ENCODE assay signal across 1 cellular context in the genomic region with DNA sequence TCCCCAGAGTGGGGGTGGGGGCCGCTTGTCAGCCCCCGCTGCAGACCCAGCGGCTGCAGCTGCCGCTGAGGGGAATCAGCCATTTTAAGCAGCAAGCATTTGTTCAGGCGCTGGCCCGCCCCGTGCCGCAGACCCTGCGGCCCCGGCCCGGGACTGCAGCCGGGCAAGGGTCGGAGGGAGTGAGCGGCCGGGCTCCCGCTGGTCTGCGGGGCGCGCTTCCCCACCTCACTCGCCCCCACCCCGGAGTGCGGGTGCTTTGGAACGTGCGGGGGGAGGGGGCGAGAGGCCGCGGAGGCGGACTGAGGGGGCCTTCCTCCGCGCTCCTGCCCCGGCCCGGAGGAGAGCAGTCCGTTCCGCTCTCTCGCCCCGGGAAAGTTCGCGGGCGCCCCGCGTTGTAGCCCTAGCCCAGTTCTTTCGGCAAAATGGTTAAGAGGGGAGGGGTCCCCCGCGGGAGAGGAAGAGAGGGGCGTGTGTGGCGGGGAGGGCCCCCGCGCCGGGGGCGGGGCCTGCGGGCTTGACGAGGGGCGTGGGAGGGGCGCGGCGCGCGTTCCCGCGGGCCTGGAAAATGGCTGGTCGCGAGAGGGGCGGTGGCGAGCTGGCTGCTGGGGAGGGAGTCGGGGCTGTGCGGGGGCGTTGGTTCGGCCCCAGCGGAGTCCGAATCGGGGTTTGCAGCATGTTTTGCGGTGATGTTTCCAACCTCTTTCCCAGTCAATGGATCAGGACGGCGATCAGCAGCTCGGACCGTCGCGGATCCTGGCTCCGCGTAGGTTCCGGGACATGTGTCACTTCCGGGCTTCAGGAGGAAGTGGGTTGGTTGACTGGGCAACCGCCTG.
TF ChIP-seq lines count a peak whose summit lies in the region.

No MANE protein-coding gene starts in this region.

TF ChIP-seq in HepG2, 621 proteins besides CTCF, POLR2A, EP300 and RAD21 (continued from another document and continues in another):
- TF ChIP-seq, protein P1, sequence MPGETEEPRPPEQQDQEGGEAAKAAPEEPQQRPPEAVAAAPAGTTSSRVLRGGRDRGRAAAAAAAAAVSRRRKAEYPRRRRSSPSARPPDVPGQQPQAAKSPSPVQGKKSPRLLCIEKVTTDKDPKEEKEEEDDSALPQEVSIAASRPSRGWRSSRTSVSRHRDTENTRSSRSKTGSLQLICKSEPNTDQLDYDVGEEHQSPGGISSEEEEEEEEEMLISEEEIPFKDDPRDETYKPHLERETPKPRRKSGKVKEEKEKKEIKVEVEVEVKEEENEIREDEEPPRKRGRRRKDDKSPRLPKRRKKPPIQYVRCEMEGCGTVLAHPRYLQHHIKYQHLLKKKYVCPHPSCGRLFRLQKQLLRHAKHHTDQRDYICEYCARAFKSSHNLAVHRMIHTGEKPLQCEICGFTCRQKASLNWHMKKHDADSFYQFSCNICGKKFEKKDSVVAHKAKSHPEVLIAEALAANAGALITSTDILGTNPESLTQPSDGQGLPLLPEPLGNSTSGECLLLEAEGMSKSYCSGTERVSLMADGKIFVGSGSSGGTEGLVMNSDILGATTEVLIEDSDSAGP (CRISPR knock-in tag; IDR thresholded peaks at IDR 0.05; ENCODE audit: borderline replicate concordance) = peak; percentile 68; the same call in 1 of the 2 replicates
- TF ChIP-seq, protein P2, sequence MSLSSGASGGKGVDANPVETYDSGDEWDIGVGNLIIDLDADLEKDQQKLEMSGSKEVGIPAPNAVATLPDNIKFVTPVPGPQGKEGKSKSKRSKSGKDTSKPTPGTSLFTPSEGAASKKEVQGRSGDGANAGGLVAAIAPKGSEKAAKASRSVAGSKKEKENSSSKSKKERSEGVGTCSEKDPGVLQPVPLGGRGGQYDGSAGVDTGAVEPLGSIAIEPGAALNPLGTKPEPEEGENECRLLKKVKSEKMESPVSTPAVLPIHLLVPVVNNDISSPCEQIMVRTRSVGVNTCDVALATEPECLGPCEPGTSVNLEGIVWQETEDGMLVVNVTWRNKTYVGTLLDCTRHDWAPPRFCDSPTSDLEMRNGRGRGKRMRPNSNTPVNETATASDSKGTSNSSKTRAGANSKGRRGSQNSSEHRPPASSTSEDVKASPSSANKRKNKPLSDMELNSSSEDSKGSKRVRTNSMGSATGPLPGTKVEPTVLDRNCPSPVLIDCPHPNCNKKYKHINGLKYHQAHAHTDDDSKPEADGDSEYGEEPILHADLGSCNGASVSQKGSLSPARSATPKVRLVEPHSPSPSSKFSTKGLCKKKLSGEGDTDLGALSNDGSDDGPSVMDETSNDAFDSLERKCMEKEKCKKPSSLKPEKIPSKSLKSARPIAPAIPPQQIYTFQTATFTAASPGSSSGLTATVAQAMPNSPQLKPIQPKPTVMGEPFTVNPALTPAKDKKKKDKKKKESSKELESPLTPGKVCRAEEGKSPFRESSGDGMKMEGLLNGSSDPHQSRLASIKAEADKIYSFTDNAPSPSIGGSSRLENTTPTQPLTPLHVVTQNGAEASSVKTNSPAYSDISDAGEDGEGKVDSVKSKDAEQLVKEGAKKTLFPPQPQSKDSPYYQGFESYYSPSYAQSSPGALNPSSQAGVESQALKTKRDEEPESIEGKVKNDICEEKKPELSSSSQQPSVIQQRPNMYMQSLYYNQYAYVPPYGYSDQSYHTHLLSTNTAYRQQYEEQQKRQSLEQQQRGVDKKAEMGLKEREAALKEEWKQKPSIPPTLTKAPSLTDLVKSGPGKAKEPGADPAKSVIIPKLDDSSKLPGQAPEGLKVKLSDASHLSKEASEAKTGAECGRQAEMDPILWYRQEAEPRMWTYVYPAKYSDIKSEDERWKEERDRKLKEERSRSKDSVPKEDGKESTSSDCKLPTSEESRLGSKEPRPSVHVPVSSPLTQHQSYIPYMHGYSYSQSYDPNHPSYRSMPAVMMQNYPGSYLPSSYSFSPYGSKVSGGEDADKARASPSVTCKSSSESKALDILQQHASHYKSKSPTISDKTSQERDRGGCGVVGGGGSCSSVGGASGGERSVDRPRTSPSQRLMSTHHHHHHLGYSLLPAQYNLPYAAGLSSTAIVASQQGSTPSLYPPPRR (CRISPR knock-in tag; IDR thresholded peaks at IDR 0.05; ENCODE audit: borderline replicate concordance) = no peak; the same call in 1 of the 2 replicates
- TF ChIP-seq SMAD9 (CRISPR knock-in tag; IDR thresholded peaks at IDR 0.05) (no peak), MAFG (CRISPR knock-in tag; IDR thresholded peaks at IDR 0.05) (no peak), RFX3 (CRISPR knock-in tag; IDR thresholded peaks at IDR 0.05) (peak; percentile 95), ZNF274 (CRISPR knock-in tag; IDR thresholded peaks at IDR 0.05) (0 out of 2 replicates have a peak, but pooled peaks have one; percentile 11), KLF6 (CRISPR knock-in tag; IDR thresholded peaks at IDR 0.05) (peak; percentile 48; the same call in 1 of the 2 replicates), ARNT (IDR thresholded peaks at IDR 0.05) (no peak), KAT8 (CRISPR knock-in tag; IDR thresholded peaks at IDR 0.05) (peak; percentile 81), ZNF264 (CRISPR knock-in tag; IDR thresholded peaks at IDR 0.05) (peak; percentile 21; the same call in 1 of the 2 replicates), ASH2L (IDR thresholded peaks at IDR 0.05; ENCODE audit: insufficient read length, low read depth, low read length) (peak; percentile 81), SAP130 (CRISPR knock-in tag; IDR thresholded peaks at IDR 0.05; ENCODE audit: low read depth) (peak; percentile 99), ZNF816 (CRISPR knock-in tag; IDR thresholded peaks at IDR 0.05; ENCODE audit: borderline replicate concordance) (0 out of 2 replicates have a peak, but pooled peaks have one; percentile 66), KLF13 (CRISPR knock-in tag; IDR thresholded peaks at IDR 0.05) (0 out of 2 replicates have a peak, but pooled peaks have one; percentile 48), CBX1 (IDR thresholded peaks at IDR 0.05; ENCODE audit: low read depth) (no peak), ZNF124 (CRISPR knock-in tag; IDR thresholded peaks at IDR 0.05) (no peak), ZNF468 (CRISPR knock-in tag; IDR thresholded peaks at IDR 0.05) (0 out of 2 replicates have a peak, but pooled peaks have one; percentile 50), NFYC (CRISPR knock-in tag; IDR thresholded peaks at IDR 0.05) (no peak), ZFX (CRISPR knock-in tag; IDR thresholded peaks at IDR 0.05; ENCODE audit: low read depth) (peak; percentile 54), RELA (CRISPR knock-in tag; IDR thresholded peaks at IDR 0.05) (no peak), REPIN1 (CRISPR knock-in tag; IDR thresholded peaks at IDR 0.05; ENCODE audit: borderline replicate concordance, low read depth) (peak; percentile 8; the same call in 1 of the 2 replicates), AGO2 (optimal IDR thresholded peaks at IDR 0.05; ENCODE audit: low read depth, low read length) (peak; percentile 79), SKI (IDR thresholded peaks at IDR 0.05; ENCODE audit: partially characterized antibody) (no peak), YY1 (IDR thresholded peaks at IDR 0.05; ENCODE audit: insufficient read depth, insufficient replicate concordance, low read depth, low read length) (peak; percentile 91), ZNF563 (CRISPR knock-in tag; IDR thresholded peaks at IDR 0.05) (peak; percentile 22; the same call in 1 of the 2 replicates), HCFC1 (IDR thresholded peaks at IDR 0.05; ENCODE audit: low read depth, low read length) (peak; percentile 23; the same call in 1 of the 2 replicates), ZNF44 (CRISPR knock-in tag; IDR thresholded peaks at IDR 0.05) (0 out of 2 replicates have a peak, but pooled peaks have one; percentile 22)
- TF ChIP-seq, protein P3, sequence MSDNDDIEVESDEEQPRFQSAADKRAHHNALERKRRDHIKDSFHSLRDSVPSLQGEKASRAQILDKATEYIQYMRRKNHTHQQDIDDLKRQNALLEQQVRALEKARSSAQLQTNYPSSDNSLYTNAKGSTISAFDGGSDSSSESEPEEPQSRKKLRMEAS (IDR thresholded peaks at IDR 0.05) = peak; percentile 74
- TF ChIP-seq, protein P4, sequence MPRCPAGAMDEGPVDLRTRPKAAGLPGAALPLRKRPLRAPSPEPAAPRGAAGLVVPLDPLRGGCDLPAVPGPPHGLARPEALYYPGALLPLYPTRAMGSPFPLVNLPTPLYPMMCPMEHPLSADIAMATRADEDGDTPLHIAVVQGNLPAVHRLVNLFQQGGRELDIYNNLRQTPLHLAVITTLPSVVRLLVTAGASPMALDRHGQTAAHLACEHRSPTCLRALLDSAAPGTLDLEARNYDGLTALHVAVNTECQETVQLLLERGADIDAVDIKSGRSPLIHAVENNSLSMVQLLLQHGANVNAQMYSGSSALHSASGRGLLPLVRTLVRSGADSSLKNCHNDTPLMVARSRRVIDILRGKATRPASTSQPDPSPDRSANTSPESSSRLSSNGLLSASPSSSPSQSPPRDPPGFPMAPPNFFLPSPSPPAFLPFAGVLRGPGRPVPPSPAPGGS (CRISPR knock-in tag; IDR thresholded peaks at IDR 0.05) = peak; percentile 24; the same call in 1 of the 2 replicates
- TF ChIP-seq, protein P5, sequence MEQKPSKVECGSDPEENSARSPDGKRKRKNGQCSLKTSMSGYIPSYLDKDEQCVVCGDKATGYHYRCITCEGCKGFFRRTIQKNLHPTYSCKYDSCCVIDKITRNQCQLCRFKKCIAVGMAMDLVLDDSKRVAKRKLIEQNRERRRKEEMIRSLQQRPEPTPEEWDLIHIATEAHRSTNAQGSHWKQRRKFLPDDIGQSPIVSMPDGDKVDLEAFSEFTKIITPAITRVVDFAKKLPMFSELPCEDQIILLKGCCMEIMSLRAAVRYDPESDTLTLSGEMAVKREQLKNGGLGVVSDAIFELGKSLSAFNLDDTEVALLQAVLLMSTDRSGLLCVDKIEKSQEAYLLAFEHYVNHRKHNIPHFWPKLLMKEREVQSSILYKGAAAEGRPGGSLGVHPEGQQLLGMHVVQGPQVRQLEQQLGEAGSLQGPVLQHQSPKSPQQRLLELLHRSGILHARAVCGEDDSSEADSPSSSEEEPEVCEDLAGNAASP (CRISPR knock-in tag; IDR thresholded peaks at IDR 0.05; ENCODE audit: borderline replicate concordance) = 0 out of 2 replicates have a peak, but pooled peaks have one; percentile 24
- TF ChIP-seq, protein P6, sequence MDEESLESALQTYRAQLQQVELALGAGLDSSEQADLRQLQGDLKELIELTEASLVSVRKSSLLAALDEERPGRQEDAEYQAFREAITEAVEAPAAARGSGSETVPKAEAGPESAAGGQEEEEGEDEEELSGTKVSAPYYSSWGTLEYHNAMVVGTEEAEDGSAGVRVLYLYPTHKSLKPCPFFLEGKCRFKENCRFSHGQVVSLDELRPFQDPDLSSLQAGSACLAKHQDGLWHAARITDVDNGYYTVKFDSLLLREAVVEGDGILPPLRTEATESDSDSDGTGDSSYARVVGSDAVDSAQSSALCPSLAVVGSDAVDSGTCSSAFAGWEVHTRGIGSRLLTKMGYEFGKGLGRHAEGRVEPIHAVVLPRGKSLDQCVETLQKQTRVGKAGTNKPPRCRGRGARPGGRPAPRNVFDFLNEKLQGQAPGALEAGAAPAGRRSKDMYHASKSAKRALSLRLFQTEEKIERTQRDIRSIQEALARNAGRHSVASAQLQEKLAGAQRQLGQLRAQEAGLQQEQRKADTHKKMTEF (CRISPR knock-in tag; IDR thresholded peaks at IDR 0.05) = peak; percentile 68
- TF ChIP-seq, protein P7, sequence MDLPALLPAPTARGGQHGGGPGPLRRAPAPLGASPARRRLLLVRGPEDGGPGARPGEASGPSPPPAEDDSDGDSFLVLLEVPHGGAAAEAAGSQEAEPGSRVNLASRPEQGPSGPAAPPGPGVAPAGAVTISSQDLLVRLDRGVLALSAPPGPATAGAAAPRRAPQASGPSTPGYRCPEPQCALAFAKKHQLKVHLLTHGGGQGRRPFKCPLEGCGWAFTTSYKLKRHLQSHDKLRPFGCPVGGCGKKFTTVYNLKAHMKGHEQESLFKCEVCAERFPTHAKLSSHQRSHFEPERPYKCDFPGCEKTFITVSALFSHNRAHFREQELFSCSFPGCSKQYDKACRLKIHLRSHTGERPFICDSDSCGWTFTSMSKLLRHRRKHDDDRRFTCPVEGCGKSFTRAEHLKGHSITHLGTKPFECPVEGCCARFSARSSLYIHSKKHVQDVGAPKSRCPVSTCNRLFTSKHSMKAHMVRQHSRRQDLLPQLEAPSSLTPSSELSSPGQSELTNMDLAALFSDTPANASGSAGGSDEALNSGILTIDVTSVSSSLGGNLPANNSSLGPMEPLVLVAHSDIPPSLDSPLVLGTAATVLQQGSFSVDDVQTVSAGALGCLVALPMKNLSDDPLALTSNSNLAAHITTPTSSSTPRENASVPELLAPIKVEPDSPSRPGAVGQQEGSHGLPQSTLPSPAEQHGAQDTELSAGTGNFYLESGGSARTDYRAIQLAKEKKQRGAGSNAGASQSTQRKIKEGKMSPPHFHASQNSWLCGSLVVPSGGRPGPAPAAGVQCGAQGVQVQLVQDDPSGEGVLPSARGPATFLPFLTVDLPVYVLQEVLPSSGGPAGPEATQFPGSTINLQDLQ (CRISPR knock-in tag; IDR thresholded peaks at IDR 0.05) = no peak
- TF ChIP-seq, protein P8, sequence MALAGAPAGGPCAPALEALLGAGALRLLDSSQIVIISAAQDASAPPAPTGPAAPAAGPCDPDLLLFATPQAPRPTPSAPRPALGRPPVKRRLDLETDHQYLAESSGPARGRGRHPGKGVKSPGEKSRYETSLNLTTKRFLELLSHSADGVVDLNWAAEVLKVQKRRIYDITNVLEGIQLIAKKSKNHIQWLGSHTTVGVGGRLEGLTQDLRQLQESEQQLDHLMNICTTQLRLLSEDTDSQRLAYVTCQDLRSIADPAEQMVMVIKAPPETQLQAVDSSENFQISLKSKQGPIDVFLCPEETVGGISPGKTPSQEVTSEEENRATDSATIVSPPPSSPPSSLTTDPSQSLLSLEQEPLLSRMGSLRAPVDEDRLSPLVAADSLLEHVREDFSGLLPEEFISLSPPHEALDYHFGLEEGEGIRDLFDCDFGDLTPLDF (CRISPR knock-in tag; IDR thresholded peaks at IDR 0.05) = peak; percentile 56; the same call in 1 of the 2 replicates
- TF ChIP-seq, protein P9, sequence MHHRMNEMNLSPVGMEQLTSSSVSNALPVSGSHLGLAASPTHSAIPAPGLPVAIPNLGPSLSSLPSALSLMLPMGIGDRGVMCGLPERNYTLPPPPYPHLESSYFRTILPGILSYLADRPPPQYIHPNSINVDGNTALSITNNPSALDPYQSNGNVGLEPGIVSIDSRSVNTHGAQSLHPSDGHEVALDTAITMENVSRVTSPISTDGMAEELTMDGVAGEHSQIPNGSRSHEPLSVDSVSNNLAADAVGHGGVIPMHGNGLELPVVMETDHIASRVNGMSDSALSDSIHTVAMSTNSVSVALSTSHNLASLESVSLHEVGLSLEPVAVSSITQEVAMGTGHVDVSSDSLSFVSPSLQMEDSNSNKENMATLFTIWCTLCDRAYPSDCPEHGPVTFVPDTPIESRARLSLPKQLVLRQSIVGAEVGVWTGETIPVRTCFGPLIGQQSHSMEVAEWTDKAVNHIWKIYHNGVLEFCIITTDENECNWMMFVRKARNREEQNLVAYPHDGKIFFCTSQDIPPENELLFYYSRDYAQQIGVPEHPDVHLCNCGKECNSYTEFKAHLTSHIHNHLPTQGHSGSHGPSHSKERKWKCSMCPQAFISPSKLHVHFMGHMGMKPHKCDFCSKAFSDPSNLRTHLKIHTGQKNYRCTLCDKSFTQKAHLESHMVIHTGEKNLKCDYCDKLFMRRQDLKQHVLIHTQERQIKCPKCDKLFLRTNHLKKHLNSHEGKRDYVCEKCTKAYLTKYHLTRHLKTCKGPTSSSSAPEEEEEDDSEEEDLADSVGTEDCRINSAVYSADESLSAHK (CRISPR knock-in tag; IDR thresholded peaks at IDR 0.05; ENCODE audit: borderline replicate concordance) = no peak
